23 cellular contexts compared by ENCODE assay signal in genomic region chr10:18260308-18260971, GRCh38.
A peak's percentile ranks its signal among the peaks of the same experiment; 100 is the strongest.
DNase-seq lines count a peak whose midpoint lies in the region; ATAC-seq, FAIRE-seq and TF ChIP-seq lines count a peak whose summit lies in the region.
"Had no signal": no experiment of that assay in that cellular context is flagged by ENCODE, and none has a peak within 500 bp of the region (broad histone marks: within the 10 kb centered on the region; RNA-seq: fewer than 3 reads in every experiment).

No MANE protein-coding gene starts in this region.

- H2BK5ac ChIP-seq in H9 (ENCODE audit: insufficient read length, low read length) = no peak overlapping the region
- no peak overlapping the region for H2BK5ac ChIP-seq in H1 (ENCODE audit: low read depth, low read length)
- H2BK5ac ChIP-seq in mesendoderm (ENCODE audit: low read length) = no peak overlapping the region

- H2BK12ac ChIP-seq in H9 (ENCODE audit: insufficient read length, low read depth, low read length) (no peak overlapping the region), H1 (ENCODE audit: low read depth, low read length) (no peak overlapping the region)

- H4K20me1 ChIP-seq in H9 (ENCODE audit: control insufficient read depth, insufficient read depth, insufficient read length) (no peaks in the 10 kb centered on the region), H1 (replicated peaks in 1 of 2; ENCODE audit: control insufficient read depth in 1 of 2, insufficient read depth in 2 of 2, low read length in 2 of 2) (no peaks in the 10 kb centered on the region)

- 0 out of 5 replicates have a peak overlapping the region, but pooled peaks of 1 of the 2 experiments have one; percentile 10 for H3K4me3 Mint-ChIP-seq in H9
- H3K4me3 Mint-ChIP-seq in activated naive CD4-positive, alpha-beta T cell treated with anti-CD3 and anti-CD28 coated beads for 36 hours = no peak overlapping the region
- H3K4me3 Mint-ChIP-seq: activated CD4-positive, alpha-beta T cell treated with anti-CD3 and anti-CD28 coated beads, Interleukin-2, amount 10 ng/mL, durations not matched to agents 24 days and 14 days; central memory CD8-positive, alpha-beta T cell; natural killer cell had no signal

- H3K4ac ChIP-seq in H9 (ENCODE audit: low read depth, low read length) (no peak overlapping the region), H1 (replicated peaks; ENCODE audit: insufficient read length, low read depth, low read length) (no peak overlapping the region), mesendoderm (ENCODE audit: low read depth, low read length) (no peak overlapping the region)

- no peak overlapping the region for H2AFZ ChIP-seq in H9 (ENCODE audit: low read length)
- H2AFZ ChIP-seq in H1 (ENCODE audit: low read length) = peak overlapping the region; percentile 92; the same call in 1 of the 2 replicates

- no peak for TF ChIP-seq EP300 in H1 (IDR thresholded peaks at IDR 0.05; ENCODE audit: borderline replicate concordance in 1 of 2, low read depth in 2 of 2, low read length in 2 of 2)

- H3K4me1 ChIP-seq in A673 (ENCODE audit: insufficient read depth, low read length, poor library complexity, severe bottlenecking) = peaks cover 11% of the 10 kb centered on the region
- H3K4me1 ChIP-seq in H9 (ENCODE audit: insufficient read depth, low read length) = peaks cover 3% of the 10 kb centered on the region; the same call in 1 of the 2 replicates
- peaks cover 0 to 10% (median 2%) of the 10 kb centered on the region in 4 experiments; a peak in 2 of 7 replicates for H3K4me1 ChIP-seq in H1 (replicated peaks in 1 of 4; ENCODE audit: control insufficient read depth in 3 of 4, insufficient read depth in 4 of 4, low read length in 3 of 4)
- peaks cover 4% of the 10 kb centered on the region for H3K4me1 ChIP-seq in mesendoderm (ENCODE audit: control insufficient read depth, low read depth, low read length)
- H3K4me1 ChIP-seq: adrenal gland, prostate gland had no signal

- TF ChIP-seq POLR2A in H1 (IDR thresholded peaks at IDR 0.05; ENCODE audit: control extremely low read depth in 1 of 2, low read depth in 2 of 2, low read length in 2 of 2) = no peak

- peak overlapping the region; percentile 2 to 20 (median 15); a peak in 2 of 7 replicates for H3K27ac Mint-ChIP-seq in H9
- no peak overlapping the region for H3K27ac Mint-ChIP-seq in activated naive CD4-positive, alpha-beta T cell treated with anti-CD3 and anti-CD28 coated beads for 36 hours
- H3K27ac Mint-ChIP-seq: activated CD4-positive, alpha-beta T cell treated with anti-CD3 and anti-CD28 coated beads, Interleukin-2, amount 10 ng/mL, durations not matched to agents 24 days and 14 days; CD8-positive, alpha-beta memory T cell; natural killer cell had no signal

- H3K9me3 Mint-ChIP-seq in H9 = no peaks in the 10 kb centered on the region; a peak in 2 of 5 replicates
- no peaks in the 10 kb centered on the region for H3K9me3 Mint-ChIP-seq in activated naive CD4-positive, alpha-beta T cell treated with anti-CD3 and anti-CD28 coated beads for 36 hours
- H3K9me3 Mint-ChIP-seq: activated CD4-positive, alpha-beta T cell treated with anti-CD3 and anti-CD28 coated beads, Interleukin-2, amount 10 ng/mL, durations not matched to agents 24 days and 14 days; central memory CD8-positive, alpha-beta T cell had no signal

- H3K56ac ChIP-seq in H9 (ENCODE audit: insufficient read length, low read depth, low read length) (no peak overlapping the region), H1 (replicated peaks; ENCODE audit: insufficient read length, low read depth, low read length) (no peak overlapping the region), mesendoderm (ENCODE audit: low read length) (peak overlapping the region; percentile 15)

- DNase-seq in A673 (ENCODE audit: low spot score) (no peak), H9 (no peak), H1 (ENCODE audit: low read depth in 1 of 2, low spot score in 2 of 2) (no peak), mesendoderm (peak; percentile 14), GF-D8 (lab: John Stamatoyannopoulos, UW) (no peak), dermis blood vessel endothelial cell (no peak)
- DNase-seq in activated naive CD4-positive, alpha-beta T cell treated with anti-CD3 and anti-CD28 coated beads for 36 hours = no peak
- DNase-seq: activated CD4-positive, alpha-beta T cell treated with anti-CD3 and anti-CD28 coated beads, Interleukin-2, amount 10 ng/mL, durations not matched to agents 24 days and 14 days; activated CD8-positive, alpha-beta memory T cell treated with anti-CD3 and anti-CD28 coated beads, Interleukin-2, amount 50 U/mL, for 4 hours; activated effector memory CD4-positive, alpha-beta T cell treated with Interleukin-2 at 50 U/mL for 16 hours; adrenal gland; CD8-positive, alpha-beta memory T cell; DND-41; KBM-7; kidney; MV-4-11; natural killer cell; NCI-H2081; SW 1271 had no signal

- no TSS peak for BruUV-seq in A673 (replicated peaks; lab: Mats Ljungman, UMichigan)

- CTCF ChIA-PET in A673 (lab: Charles Lee) = no interaction called here
- CTCF ChIA-PET in H1 (lab: Charles Lee; ENCODE audit: partially characterized antibody) = interaction anchor here (0.5 kb wide), 1 partner anchor 983 kb away, joined by 3 read pairs; no protein-coding TSS in a partner anchor
- CTCF ChIA-PET in activated naive CD4-positive, alpha-beta T cell treated with anti-CD3 and anti-CD28 coated beads for 36 hours (lab: Charles Lee) = no interaction called here

- H3K36me3 Mint-ChIP-seq in H9 (ENCODE audit: insufficient read depth in 1 of 3, low read depth in 3 of 3) = no peaks in the 10 kb centered on the region
- H3K36me3 Mint-ChIP-seq in activated naive CD4-positive, alpha-beta T cell treated with anti-CD3 and anti-CD28 coated beads for 36 hours (ENCODE audit: low read depth) = no peaks in the 10 kb centered on the region
- H3K36me3 Mint-ChIP-seq: CD8-positive, alpha-beta memory T cell; natural killer cell had no signal

- no peak for FAIRE-seq in H1 (lab: Jason Lieb, UNC)
- FAIRE-seq: kidney had no signal

- H3K9me3 ChIP-seq in A673 (ENCODE audit: low read depth, low read length, poor library complexity, severe bottlenecking) = no peaks in the 10 kb centered on the region
- no peaks in the 10 kb centered on the region for H3K9me3 ChIP-seq in H9 (ENCODE audit: control insufficient read depth, low read depth, low read length)
- H3K9me3 ChIP-seq in H1 (ENCODE audit: insufficient read depth in 2 of 2, low read depth in 1 of 2, low read length in 1 of 2) = no peaks in the 10 kb centered on the region
- H3K9me3 ChIP-seq: adrenal gland, prostate gland had no signal

- H3K23ac ChIP-seq in H9 (ENCODE audit: insufficient read length, low read depth, low read length) (no peak overlapping the region), H1 (ENCODE audit: insufficient read length) (no peak overlapping the region), mesendoderm (ENCODE audit: low read length) (no peak overlapping the region)

- H3K27ac ChIP-seq in A673 (ENCODE audit: low read depth, low read length, poor library complexity, severe bottlenecking) (peak overlapping the region; percentile 9), H9 (ENCODE audit: insufficient read length, low read depth, low read length) (no peak overlapping the region), H1 (ENCODE audit: low read depth, low read length) (no peak overlapping the region), mesendoderm (ENCODE audit: low read depth, low read length) (no peak overlapping the region)
- H3K27ac ChIP-seq: prostate gland, RWPE1 had no signal

- ATAC-seq in HG02973 (IDR thresholded peaks at IDR 0.05; ENCODE audit: unreplicated experiment) = no peak
- ATAC-seq: natural killer cell had no signal

- H3K4me2 ChIP-seq in H9 (ENCODE audit: insufficient read depth, insufficient read length, low read length) = no peak overlapping the region
- 0 out of 4 replicates have a peak overlapping the region, but pooled peaks have one; percentile 5 to 10 for H3K4me2 ChIP-seq in H1 (ENCODE audit: insufficient read depth in 1 of 2, low read depth in 2 of 2, low read length in 2 of 2)
- no peak overlapping the region for H3K4me2 ChIP-seq in mesendoderm (ENCODE audit: low read length)

- no peak overlapping the region for H4K91ac ChIP-seq in H9 (ENCODE audit: insufficient read length, low read depth, low read length)
- no peak overlapping the region for H4K91ac ChIP-seq in H1 (replicated peaks; ENCODE audit: insufficient read length, low read length)

- H3K27me3 ChIP-seq in A673 (replicated peaks; ENCODE audit: insufficient read depth, low read depth, low read length, poor library complexity) (no peaks in the 10 kb centered on the region), H9 (ENCODE audit: insufficient read depth, low read length) (no peaks in the 10 kb centered on the region), H1 (replicated peaks in 1 of 4; ENCODE audit: control insufficient read depth in 3 of 4, extremely low read depth in 1 of 4, insufficient read depth in 3 of 4, low read length in 3 of 4) (no peaks in the 10 kb centered on the region), mesendoderm (ENCODE audit: insufficient read depth, low read length, poor library complexity) (no peaks in the 10 kb centered on the region)
- H3K27me3 ChIP-seq: adrenal gland had no signal

- no peaks in the 10 kb centered on the region for H3K79me1 ChIP-seq in H9 (ENCODE audit: insufficient read depth, low read depth, low read length, poor library complexity, severe bottlenecking)
- H3K79me1 ChIP-seq in H1 (ENCODE audit: low read depth, low read length) = no peaks in the 10 kb centered on the region
- no peaks in the 10 kb centered on the region for H3K79me1 ChIP-seq in mesendoderm (ENCODE audit: low read length)

- no peak overlapping the region for H3K18ac ChIP-seq in H9 (ENCODE audit: insufficient read length, low read depth, low read length)
- no peak overlapping the region for H3K18ac ChIP-seq in H1 (ENCODE audit: extremely low read depth, low read length)
- H3K18ac ChIP-seq in mesendoderm (ENCODE audit: low read length) = no peak overlapping the region

- POLR2A ChIA-PET in A673 (lab: Charles Lee; ENCODE audit: low non-redundant PET) (no interaction called here), H1 (lab: Charles Lee; ENCODE audit: partially characterized antibody) (interaction anchor here (0.7 kb wide), 1 partner anchor 121 kb away, joined by 3 read pairs; no protein-coding TSS in a partner anchor)

- intact Hi-C loops in A673 (cut with micrococcal nuclease; ENCODE audit: unreplicated experiment) = no loop called here
- intact Hi-C loops in activated naive CD4-positive, alpha-beta T cell treated with anti-CD3 and anti-CD28 coated beads for 36 hours (cut with micrococcal nuclease) = no loop called here

- H2BK120ac ChIP-seq in H9 (ENCODE audit: low read depth, low read length, poor library complexity, severe bottlenecking) = no peak overlapping the region
- H2BK120ac ChIP-seq in H1 (replicated peaks; ENCODE audit: low read depth, low read length) = no peak overlapping the region
- H2BK120ac ChIP-seq in mesendoderm (ENCODE audit: low read depth, low read length) = no peak overlapping the region

- H3K79me2 ChIP-seq in H9 (ENCODE audit: insufficient read depth, low read length) (no peaks in the 10 kb centered on the region), H1 (ENCODE audit: control insufficient read depth in 1 of 2, insufficient read depth in 2 of 2, low read length in 2 of 2) (no peaks in the 10 kb centered on the region), mesendoderm (ENCODE audit: control insufficient read depth, insufficient read depth, low read length) (no peaks in the 10 kb centered on the region)

- no peaks in the 10 kb centered on the region for H3K27me3 Mint-ChIP-seq in H9 (ENCODE audit: low read depth)
- no peaks in the 10 kb centered on the region for H3K27me3 Mint-ChIP-seq in activated naive CD4-positive, alpha-beta T cell treated with anti-CD3 and anti-CD28 coated beads for 36 hours (ENCODE audit: low read depth)
- H3K27me3 Mint-ChIP-seq: activated CD4-positive, alpha-beta T cell treated with anti-CD3 and anti-CD28 coated beads, Interleukin-2, amount 10 ng/mL, durations not matched to agents 24 days and 14 days; central memory CD8-positive, alpha-beta T cell had no signal

- no peak overlapping the region for H3K4me3 ChIP-seq in A673 (ENCODE audit: low read depth, low read length, poor library complexity, severe bottlenecking)
- H3K4me3 ChIP-seq in H1 (ENCODE audit: extremely low read depth in 1 of 4, insufficient read depth in 2 of 4, low read depth in 3 of 4, low read length in 4 of 4) = 0 out of 8 replicates have a peak overlapping the region, but pooled peaks of 1 of the 4 experiments have one; percentile 10
- no peak overlapping the region for H3K4me3 ChIP-seq in mesendoderm (ENCODE audit: low read length)
- H3K4me3 ChIP-seq: prostate gland had no signal

- H4K8ac ChIP-seq in H9 (replicated peaks; ENCODE audit: insufficient read length, low read depth, low read length) (no peak overlapping the region), H1 (ENCODE audit: extremely low read depth, insufficient read depth, low read length) (no peak overlapping the region), mesendoderm (ENCODE audit: low read depth, low read length) (no peak overlapping the region)

- no peak for TF ChIP-seq RAD21 in H1 (IDR thresholded peaks at IDR 0.05 in 1 of 2, conservative IDR thresholded peaks at IDR 0.05 in 1 of 2; ENCODE audit: low read depth in 2 of 2, low read length in 2 of 2)

- no peak overlapping the region for H4K5ac ChIP-seq in H9 (ENCODE audit: insufficient read length, low read depth, low read length)
- H4K5ac ChIP-seq in H1 (ENCODE audit: insufficient read length, low read depth, low read length) = no peak overlapping the region
- H4K5ac ChIP-seq in mesendoderm (ENCODE audit: low read length) = no peak overlapping the region

- H3K14ac ChIP-seq in H9 (ENCODE audit: insufficient read depth, low read length) (no peak overlapping the region), H1 (ENCODE audit: insufficient read length) (no peak overlapping the region)

- H3K9ac ChIP-seq in H9 (ENCODE audit: extremely low read depth, insufficient read length, low read length) (no peak overlapping the region), H1 (replicated peaks in 1 of 4; ENCODE audit: extremely low read depth in 1 of 4, low read depth in 3 of 4, low read length in 3 of 4) (no peak overlapping the region; a peak in 1 of 7 replicates), mesendoderm (ENCODE audit: low read length) (no peak overlapping the region)

- H2BK15ac ChIP-seq in H9 (ENCODE audit: low read depth, low read length) (no peak overlapping the region), H1 (ENCODE audit: low read length) (no peak overlapping the region), mesendoderm (replicated peaks; ENCODE audit: low read depth) (no peak overlapping the region)

- H2BK20ac ChIP-seq in H9 (ENCODE audit: low read depth, low read length, poor library complexity, severe bottlenecking) (no peak overlapping the region), H1 (ENCODE audit: low read length) (no peak overlapping the region)

- H3K36me3 ChIP-seq in A673 (ENCODE audit: insufficient read depth, low read length, poor library complexity, severe bottlenecking) = no peaks in the 10 kb centered on the region
- H3K36me3 ChIP-seq in H1 (ENCODE audit: control insufficient read depth in 2 of 4, insufficient read depth in 4 of 4, low read length in 3 of 4) = no peaks in the 10 kb centered on the region
- no peaks in the 10 kb centered on the region for H3K36me3 ChIP-seq in mesendoderm (ENCODE audit: control insufficient read depth, insufficient read depth, low read length)
- H3K36me3 ChIP-seq: adrenal gland, prostate gland had no signal

- peaks cover 14 to 21% of the 10 kb centered on the region in 2 experiments for H3K4me1 Mint-ChIP-seq in H9
- no peaks in the 10 kb centered on the region for H3K4me1 Mint-ChIP-seq in activated naive CD4-positive, alpha-beta T cell treated with anti-CD3 and anti-CD28 coated beads for 36 hours (ENCODE audit: low read depth)
- H3K4me1 Mint-ChIP-seq: activated CD4-positive, alpha-beta T cell treated with anti-CD3 and anti-CD28 coated beads, Interleukin-2, amount 10 ng/mL, durations not matched to agents 24 days and 14 days; CD8-positive, alpha-beta memory T cell; central memory CD8-positive, alpha-beta T cell; natural killer cell had no signal

- H3K23me2 ChIP-seq in H9 (ENCODE audit: insufficient read length, low read depth, low read length, poor library complexity, severe bottlenecking) (no peaks in the 10 kb centered on the region), H1 (ENCODE audit: low read depth, low read length) (no peaks in the 10 kb centered on the region)

- H2AK5ac ChIP-seq in H9 (ENCODE audit: insufficient read length, low read length) (no peak overlapping the region), H1 (ENCODE audit: low read depth, low read length) (no peak overlapping the region), mesendoderm (ENCODE audit: low read length) (no peak overlapping the region)

- no CpG with 5 or more reads among the region's 19 CpGs for WGBS in H9 (ENCODE audit: extremely low coverage, insufficient read length, low lambda C conversion rate)
- WGBS in H1 (ENCODE audit: extremely low coverage in 1 of 2, insufficient coverage in 1 of 2, insufficient read length in 1 of 2, insufficient replicate concordance in 2 of 2, low coverage in 1 of 2, low lambda C conversion rate in 2 of 2, missing lambda C conversion rate in 1 of 2), 2 experiments = 73% methylated on average over 19 of the region's 19 CpGs; no CpG with 5 or more reads in 1 of the 2 experiments
- no CpG with 5 or more reads among the region's 19 CpGs for WGBS in mesendoderm (ENCODE audit: extremely low coverage, insufficient coverage, low lambda C conversion rate)

- no peak overlapping the region for H3T11ph ChIP-seq in H9 (ENCODE audit: low read length)

- TF ChIP-seq CTCF in A673 (conservative IDR thresholded peaks at IDR 0.05; ENCODE audit: low read depth, low read length) = no peak
- no peak for TF ChIP-seq CTCF in H9 (conservative IDR thresholded peaks at IDR 0.05)
- TF ChIP-seq CTCF in H1 (IDR thresholded peaks at IDR 0.05; ENCODE audit: control extremely low read depth in 1 of 3, insufficient read depth in 1 of 3, low read depth in 1 of 3, low read length in 3 of 3) = no peak

Comparison
In these comparisons a context has a peak if more than half of its experiments do, and no peak if none do; other contexts are left out.
1. H3K4me2 ChIP-seq: peak in H1 (2 of 2); none in H9 (single experiment) and mesendoderm (single experiment).